Comparison of ENCODE assay signal across 21 cellular contexts in genomic region chr16:10170016-10170415, GRCh38. TPM values are rescaled to one million over a fixed set of nuclear protein-coding genes. Genes with fewer than 3 reads are reported as not detected.
DNase-seq lines count a peak whose midpoint lies in the region; ATAC-seq, FAIRE-seq and TF ChIP-seq lines count a peak whose summit lies in the region.
"Had no signal": no experiment of that assay in that cellular context is flagged by ENCODE, and none has a peak within 500 bp of the region (broad histone marks: within the 10 kb centered on the region; RNA-seq: fewer than 3 reads in every experiment).

No MANE protein-coding gene starts in this region.

- no peak overlapping the region for H3K4me2 ChIP-seq in astrocyte (ENCODE audit: low read length)
- H3K4me2 ChIP-seq: BLaER1, GM23338 had no signal

- H3K4me3 Mint-ChIP-seq in astrocyte (ENCODE audit: unreplicated experiment): no peak overlapping the region
- H3K4me3 Mint-ChIP-seq: CD14-positive monocyte; CD4-positive, alpha-beta memory T cell; GM23338; IgD-negative memory B cell had no signal

- no peak for ATAC-seq in HG03045 (IDR thresholded peaks at IDR 0.05; ENCODE audit: unreplicated experiment)
- ATAC-seq: GM23338, HepG2 had no signal

- no peak overlapping the region for H3K4me3 ChIP-seq in MG63
- no peak overlapping the region for H3K4me3 ChIP-seq in astrocyte (ENCODE audit: insufficient read depth, low read depth, low read length)
- H3K4me3 ChIP-seq in fibroblast of the aortic adventitia (ENCODE audit: low read depth, low read length): no peak overlapping the region
- no peak overlapping the region for H3K4me3 ChIP-seq in effector memory CD4-positive, alpha-beta T cell (ENCODE audit: insufficient read depth, low read depth, low read length, poor library complexity, severe bottlenecking)
- H3K4me3 ChIP-seq: BLaER1, GM23338 had no signal

- no peaks in the 10 kb centered on the region for H4K20me1 ChIP-seq in astrocyte (ENCODE audit: insufficient read depth, low read length)
- H4K20me1 ChIP-seq: BLaER1 had no signal

- H3K27me3 Mint-ChIP-seq in astrocyte (ENCODE audit: low read depth, unreplicated experiment): peaks cover 11% of the 10 kb centered on the region

- DNase-seq in EL (peak; percentile 28), MG63 (peak; percentile 49), astrocyte (ENCODE audit: low read depth) (peak; percentile 60), fibroblast of the aortic adventitia (ENCODE audit: low read depth) (peak; percentile 24), foreskin melanocyte (no peak), NCI-H510A treated with DMSO at 0.1 percent for 48 hours (lab: John Stamatoyannopoulos, UW) (no peak)
- DNase-seq in effector memory CD4-positive, alpha-beta T cell: no peak
- DNase-seq: 8988T; CD4-positive, alpha-beta memory T cell; DMS153; DMS79; HCEC 1CT had no signal

- peaks cover 2% of the 10 kb centered on the region for H3K36me3 Mint-ChIP-seq in astrocyte (ENCODE audit: low read depth, unreplicated experiment)
- H3K36me3 Mint-ChIP-seq: CD14-positive monocyte; CD4-positive, alpha-beta memory T cell had no signal

- no peaks in the 10 kb centered on the region for H3K79me2 ChIP-seq in astrocyte (ENCODE audit: insufficient read depth, low read length)

- H3K9ac ChIP-seq in astrocyte (ENCODE audit: low read length): no peak overlapping the region
- H3K9ac ChIP-seq: BLaER1 had no signal

- H3K27ac ChIP-seq in astrocyte (ENCODE audit: low read depth, low read length): no peak overlapping the region
- no peak overlapping the region for H3K27ac ChIP-seq in effector memory CD4-positive, alpha-beta T cell (ENCODE audit: insufficient read depth, low read length, poor library complexity, severe bottlenecking)
- H3K27ac ChIP-seq: BLaER1 had no signal

- no peak overlapping the region for H2AFZ ChIP-seq in astrocyte (ENCODE audit: low read depth, low read length)
- H2AFZ ChIP-seq: GM23338 had no signal

- H3K27me3 ChIP-seq in MG63 (no peaks in the 10 kb centered on the region), astrocyte (ENCODE audit: insufficient read depth, low read length) (no peaks in the 10 kb centered on the region)
- H3K27me3 ChIP-seq in effector memory CD4-positive, alpha-beta T cell (replicated peaks; ENCODE audit: control insufficient read depth, insufficient read depth, low read length, poor library complexity, severe bottlenecking): no peaks in the 10 kb centered on the region
- H3K27me3 ChIP-seq: BLaER1 had no signal

- H3K4me1 Mint-ChIP-seq in astrocyte (ENCODE audit: low read depth, unreplicated experiment): peaks cover 15% of the 10 kb centered on the region
- H3K4me1 Mint-ChIP-seq: CD14-positive monocyte; CD4-positive, alpha-beta memory T cell; IgD-negative memory B cell had no signal

- peaks cover 2% of the 10 kb centered on the region for H3K9me3 Mint-ChIP-seq in astrocyte (ENCODE audit: unreplicated experiment)
- H3K9me3 Mint-ChIP-seq: GM23338 had no signal

- no peak for FAIRE-seq in astrocyte (lab: Jason Lieb, UNC)
- FAIRE-seq: G401.6, GM12891, H54, HepG2 had no signal

- no peaks in the 10 kb centered on the region for H3K36me3 ChIP-seq in MG63
- no peaks in the 10 kb centered on the region for H3K36me3 ChIP-seq in astrocyte (ENCODE audit: insufficient read depth, low read length)
- no peaks in the 10 kb centered on the region for H3K36me3 ChIP-seq in effector memory CD4-positive, alpha-beta T cell (ENCODE audit: control insufficient read depth, insufficient read depth, low read length)
- H3K36me3 ChIP-seq: BLaER1 had no signal

- H3K4me1 ChIP-seq in astrocyte (ENCODE audit: insufficient read depth, low read length): peaks cover 12% of the 10 kb centered on the region
- H3K4me1 ChIP-seq in effector memory CD4-positive, alpha-beta T cell (ENCODE audit: control insufficient read depth, insufficient read depth, low read length, poor library complexity, severe bottlenecking): no peaks in the 10 kb centered on the region
- H3K4me1 ChIP-seq: BLaER1 had no signal

- TF ChIP-seq CTCF in astrocyte (IDR thresholded peaks at IDR 0.05; ENCODE audit: insufficient read depth, low read depth, low read length) (no peak), fibroblast of the aortic adventitia (IDR thresholded peaks at IDR 0.05; ENCODE audit: insufficient read depth, low read length) (no peak)

- H3K27ac Mint-ChIP-seq in astrocyte (ENCODE audit: unreplicated experiment): no peak overlapping the region
- H3K27ac Mint-ChIP-seq: CD14-positive monocyte; CD4-positive, alpha-beta memory T cell; GM23338; IgD-negative memory B cell had no signal

- H3K9me3 ChIP-seq in MG63 (peaks cover 2% of the 10 kb centered on the region; the same call in 1 of the 2 replicates), astrocyte (ENCODE audit: insufficient read depth, low read depth, low read length) (no peaks in the 10 kb centered on the region)
- H3K9me3 ChIP-seq in effector memory CD4-positive, alpha-beta T cell (ENCODE audit: control insufficient read depth, low read length): no peaks in the 10 kb centered on the region

RNA-seq across cellular contexts. Expression of gene GRIN2A, which starts 12.2 kb away (rescaled TPM):
- not detected in 2 replicates for total RNA-seq in MG63 (2014; rRNA removed; shearing (Covaris generic); ENCODE audit: low replicate concordance)
- total RNA-seq in astrocyte (0.53 and 0.68 TPM in 2 replicates), fibroblast of the aortic adventitia (ENCODE audit: low replicate concordance) (0.33 and 3.4 TPM in 2 replicates)
- total RNA-seq: CD4-positive, alpha-beta memory T cell; HepG2 had no signal

Comparison
In these comparisons a context has a peak if more than half of its experiments do, and no peak if none do; other contexts are left out.
1. DNase-seq: peak in EL (single experiment), MG63 (single experiment), astrocyte (single experiment) and fibroblast of the aortic adventitia (single experiment); none in effector memory CD4-positive, alpha-beta T cell (0 of 3), foreskin melanocyte (single experiment) and NCI-H510A treated with DMSO at 0.1 percent for 48 hours (single experiment).